10 cellular contexts compared by ENCODE assay signal in the genomic region with DNA sequence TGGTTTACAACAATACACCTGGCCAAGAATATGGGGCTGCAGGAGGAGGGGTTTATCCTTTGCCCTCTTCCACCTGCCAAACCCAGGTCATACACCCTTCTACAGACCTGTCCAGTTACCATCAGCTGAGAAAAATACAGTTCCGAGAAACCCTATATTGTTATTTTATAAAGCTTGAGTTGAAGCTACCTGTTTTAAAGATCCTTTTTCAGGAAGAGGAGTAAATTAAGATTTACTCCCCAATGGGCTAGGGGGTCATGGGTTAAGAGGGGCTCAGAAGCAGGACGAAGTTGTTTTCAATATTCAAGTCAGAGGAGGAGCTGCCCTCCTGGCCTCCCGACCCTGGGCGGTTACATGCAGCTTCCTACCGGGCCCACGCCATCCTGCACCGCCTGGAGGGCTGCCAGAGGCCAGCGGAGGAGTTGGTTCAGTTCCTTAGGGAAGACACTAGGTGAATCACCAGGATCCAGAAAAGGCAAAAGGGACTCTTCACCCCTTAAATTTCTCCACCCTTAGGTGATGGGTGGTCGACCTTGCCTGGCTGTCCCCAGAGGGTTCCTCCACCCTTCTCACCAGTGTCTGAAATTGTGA. TPM values are rescaled to one million over a fixed set of nuclear protein-coding genes. Genes with fewer than 3 reads are reported as not detected.
DNase-seq lines count a peak whose midpoint lies in the region; ATAC-seq and TF ChIP-seq lines count a peak whose summit lies in the region.
"Had no signal": no experiment of that assay in that cellular context is flagged by ENCODE, and none has a peak within 500 bp of the region (broad histone marks: within the 10 kb centered on the region; RNA-seq: fewer than 3 reads in every experiment).

No MANE protein-coding gene starts in this region.

- no peak for TF ChIP-seq POLR2A in adrenal gland (IDR thresholded peaks at IDR 0.05)

- H3K4me1 Mint-ChIP-seq in IgD-negative memory B cell (peaks cover 8 to 18% (median 11%) of the 10 kb centered on the region in 3 donors), endothelial cell (ENCODE audit: unreplicated experiment) (peaks cover 2% of the 10 kb centered on the region)
- H3K4me1 Mint-ChIP-seq in natural killer cell treated with Interleukin-12 subunit alpha and Interleukin-12 subunit beta and Interleukin-15 and Interleukin-18, amount 100 ng/mL, for 72 hours (ENCODE audit: low read depth in 2 of 2) = peaks cover 16 to 18% of the 10 kb centered on the region in 2 donors

- H3K4me3 ChIP-seq in adrenal gland = peak overlapping the region in 1 of 4 donors; percentile 51

- no peaks in the 10 kb centered on the region for H3K9me3 ChIP-seq in adrenal gland (replicated peaks in 1 of 3)

- no peak overlapping the region for H3K27ac ChIP-seq in adrenal gland

- H3K4me3 Mint-ChIP-seq in IgD-negative memory B cell (peak overlapping the region; percentile 26 to 92 (median 80)), endothelial cell (ENCODE audit: unreplicated experiment) (peak overlapping the region; percentile 42)
- H3K4me3 Mint-ChIP-seq in natural killer cell treated with Interleukin-12 subunit alpha and Interleukin-12 subunit beta and Interleukin-15 and Interleukin-18, amount 100 ng/mL, for 72 hours = peak overlapping the region; percentile 27

- DNase-seq in CD1c-positive myeloid dendritic cell (ENCODE audit: extremely low spot score) = peak; percentile 67
- no peak for DNase-seq in endothelial cell (ENCODE audit: low spot score)
- DNase-seq in natural killer cell treated with Interleukin-12 subunit alpha and Interleukin-12 subunit beta and Interleukin-15 and Interleukin-18, amount 100 ng/mL, for 72 hours (ENCODE audit: low spot score) = no peak
- no peak for DNase-seq in SHP77 treated with DMSO at 0.1 percent for 48 hours (lab: John Stamatoyannopoulos, UW)
- DNase-seq in adrenal gland = no peak
- no peak for DNase-seq in NK-92 (lab: John Stamatoyannopoulos, UW; ENCODE audit: unreplicated experiment)
- DNase-seq: DMS 273 treated with DMSO at 0.1 percent for 48 hours, NCI-H524 treated with DMSO at 0.1 percent for 48 hours had no signal

- H3K36me3 ChIP-seq in adrenal gland (replicated peaks in 1 of 2) = no peaks in the 10 kb centered on the region

- no peaks in the 10 kb centered on the region for H3K9me3 Mint-ChIP-seq in IgD-negative memory B cell
- no peaks in the 10 kb centered on the region for H3K9me3 Mint-ChIP-seq in endothelial cell (ENCODE audit: unreplicated experiment)
- no peaks in the 10 kb centered on the region for H3K9me3 Mint-ChIP-seq in natural killer cell treated with Interleukin-12 subunit alpha and Interleukin-12 subunit beta and Interleukin-15 and Interleukin-18, amount 100 ng/mL, for 72 hours

- intact Hi-C loops in adrenal gland (cut with DNase I) = loop anchor here in 1 of 2 donors (10.0 kb wide), 1 partner anchor 723 kb away; no protein-coding TSS in a partner anchor

- peaks cover 15 to 27% of the 10 kb centered on the region in 2 donors for H3K4me1 ChIP-seq in adrenal gland (replicated peaks in 1 of 2)

- H3K27me3 ChIP-seq in adrenal gland = peaks cover 41% of the 10 kb centered on the region

- WGBS in adrenal gland, 4 donors = 36 to 53% (median 44%) methylated on average over 7 to 9 of the region's 9 CpGs

- TF ChIP-seq CTCF in endothelial cell (IDR thresholded peaks at IDR 0.05; ENCODE audit: unreplicated experiment) (no peak), adrenal gland (IDR thresholded peaks at IDR 0.05) (no peak)

- ATAC-seq in natural killer cell treated with Interleukin-12 subunit alpha and Interleukin-12 subunit beta and Interleukin-15 and Interleukin-18, amount 100 ng/mL, for 72 hours = no peak
- ATAC-seq in GM21367 (IDR thresholded peaks at IDR 0.05; ENCODE audit: unreplicated experiment) = no peak

- H3K27me3 Mint-ChIP-seq in IgD-negative memory B cell (peaks cover 50% of the 10 kb centered on the region), endothelial cell (ENCODE audit: unreplicated experiment) (peaks cover 20% of the 10 kb centered on the region)
- peaks cover 45 to 52% of the 10 kb centered on the region in 2 donors for H3K27me3 Mint-ChIP-seq in natural killer cell treated with Interleukin-12 subunit alpha and Interleukin-12 subunit beta and Interleukin-15 and Interleukin-18, amount 100 ng/mL, for 72 hours

- no peak overlapping the region for H3K27ac Mint-ChIP-seq in IgD-negative memory B cell
- H3K27ac Mint-ChIP-seq in endothelial cell (ENCODE audit: unreplicated experiment) = no peak overlapping the region
- no peak overlapping the region for H3K27ac Mint-ChIP-seq in natural killer cell treated with Interleukin-12 subunit alpha and Interleukin-12 subunit beta and Interleukin-15 and Interleukin-18, amount 100 ng/mL, for 72 hours

- peaks cover 4% of the 10 kb centered on the region for H3K36me3 Mint-ChIP-seq in IgD-negative memory B cell
- H3K36me3 Mint-ChIP-seq in endothelial cell (ENCODE audit: low read depth, unreplicated experiment) = no peaks in the 10 kb centered on the region
- H3K36me3 Mint-ChIP-seq in natural killer cell treated with Interleukin-12 subunit alpha and Interleukin-12 subunit beta and Interleukin-15 and Interleukin-18, amount 100 ng/mL, for 72 hours = no peaks in the 10 kb centered on the region

RNA-seq across cellular contexts. Expression of a gene that starts 1.3 kb away (rescaled TPM):
- polyA plus RNA-seq in IgD-negative memory B cell = not detected
- total RNA-seq in endothelial cell (ENCODE audit: unreplicated experiment) = 0.23 TPM
- 1 to 10 TPM in 1 of 2 donors, under 1 TPM in 1; 0.17 to 6.0 TPM for total RNA-seq in natural killer cell treated with Interleukin-12 subunit alpha and Interleukin-12 subunit beta and Interleukin-15 and Interleukin-18, amount 100 ng/mL, for 72 hours
- total RNA-seq in adrenal gland = under 1 TPM in 6 of 8 donors, not detected in 2; 0.24 to 0.80 (median 0.28) TPM
- under 1 TPM; 0.24 to 0.88 (median 0.31) TPM for polyA plus RNA-seq in adrenal gland

RNA-seq across cellular contexts. Expression of a gene that starts 30.6 kb away (rescaled TPM):
- polyA plus RNA-seq in IgD-negative memory B cell (0.33 TPM), adrenal gland (under 1 TPM in 1 of 3 donors, not detected in 2; under 0.01 TPM)
- total RNA-seq in endothelial cell (ENCODE audit: unreplicated experiment) (not detected), adrenal gland (not detected)
- total RNA-seq in natural killer cell treated with Interleukin-12 subunit alpha and Interleukin-12 subunit beta and Interleukin-15 and Interleukin-18, amount 100 ng/mL, for 72 hours = under 1 TPM; 0.05 to 0.33 TPM

RNA-seq across cellular contexts. Expression of a gene that starts 40.7 kb away (rescaled TPM):
- polyA plus RNA-seq in IgD-negative memory B cell = not detected
- total RNA-seq in endothelial cell (ENCODE audit: unreplicated experiment) = 0.23 TPM
- 1 to 10 TPM in 1 of 2 donors, under 1 TPM in 1; 0.62 to 3.2 TPM for total RNA-seq in natural killer cell treated with Interleukin-12 subunit alpha and Interleukin-12 subunit beta and Interleukin-15 and Interleukin-18, amount 100 ng/mL, for 72 hours
- 1 to 10 TPM in 1 of 8 donors, not detected in 7; 2.3 TPM for total RNA-seq in adrenal gland
- polyA plus RNA-seq in adrenal gland = under 1 TPM in 2 of 3 donors, not detected in 1; 0.16 to 0.17 TPM

Comparison
In these comparisons a context has a peak if more than half of its experiments do, and no peak if none do; other contexts are left out.
1. H3K4me3 Mint-ChIP-seq: peak in every context shown above with its lines; median percentile 80 in IgD-negative memory B cell; 42 in endothelial cell; 27 in natural killer cell treated with Interleukin-12 subunit alpha and Interleukin-12 subunit beta and Interleukin-15 and Interleukin-18, amount 100 ng/mL, for 72 hours.